ENCODE assay signal across 23 cellular contexts in the genomic region with DNA sequence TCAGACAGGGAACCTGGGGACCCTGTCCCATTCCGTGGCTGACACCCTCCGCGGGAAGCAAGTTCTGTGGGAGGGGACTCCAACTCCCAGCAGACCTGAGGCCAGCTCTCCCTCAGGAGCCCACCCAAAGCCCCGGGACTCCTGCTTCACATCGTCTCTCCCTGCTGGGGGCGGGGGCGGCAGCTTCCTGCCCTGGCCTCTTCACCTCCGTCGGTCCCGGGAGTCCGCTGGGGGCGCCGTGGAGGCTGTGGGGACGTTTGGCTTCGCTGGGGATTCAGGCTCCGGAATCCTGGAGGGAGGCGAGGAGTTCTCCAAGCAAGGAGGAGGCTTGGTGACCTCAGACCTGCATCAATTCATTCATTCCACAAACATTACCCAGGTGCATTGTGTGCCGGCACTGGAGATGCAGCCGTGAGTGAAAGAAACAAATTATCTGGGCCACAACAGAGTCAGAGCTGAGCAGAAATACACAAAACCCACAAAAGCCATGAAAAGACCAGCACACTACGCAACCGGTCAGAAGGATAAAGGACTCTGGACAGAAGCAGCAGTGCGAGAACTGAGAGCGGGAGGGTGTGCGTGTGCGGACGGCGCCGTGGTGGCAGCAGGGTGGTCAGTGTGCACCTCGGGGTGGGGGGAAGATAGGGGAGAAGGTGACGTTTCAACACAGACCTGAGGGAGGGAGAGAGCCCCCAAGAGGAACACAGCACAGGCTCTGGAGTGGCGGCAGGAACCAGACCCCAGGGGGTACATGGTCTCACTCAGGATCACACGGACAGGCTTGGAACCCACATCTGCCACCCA. TPM values are rescaled to one million over a fixed set of nuclear protein-coding genes. Genes with fewer than 3 reads are reported as not detected.
"Had no signal": no experiment of that assay in that cellular context is flagged by ENCODE, and none has a peak within 500 bp of the region (broad histone marks: within the 10 kb centered on the region; RNA-seq: fewer than 3 reads in every experiment).

No MANE protein-coding gene starts in this region.

- DNase-seq: activated CD8-positive, alpha-beta memory T cell treated with anti-CD3 and anti-CD28 coated beads, Interleukin-2, amount 50 U/mL, for 48 hours; activated CD8-positive, alpha-beta T cell treated with anti-CD3 and anti-CD28 coated beads for 36 hours; activated naive CD4-positive, alpha-beta T cell; activated naive CD8-positive, alpha-beta T cell treated with anti-CD3 and anti-CD28 coated beads, Interleukin-2, amount 50 U/mL, for 24 hours; effector CD8-positive, alpha-beta T cell; immature natural killer cell; left colon; naive thymus-derived CD8-positive, alpha-beta T cell; psoas muscle; spleen; stimulated activated CD4-positive, alpha-beta T cell treated with anti-CD3 and anti-CD28 coated beads, Interleukin-1b, Interleukin-23, amount 100 ng/mL, for 48 hours; stimulated activated naive B cell treated with anti-CD40 and anti-IgM and Interleukin-4, amounts not matched to agents 10 μg/mL and 1 μg/mL and 100 μg/mL, for 72 hours; substantia nigra; SW 1271; T-helper 9 cell had no signal

- H3K4me1 ChIP-seq: ascending aorta had no signal

- H2AFZ ChIP-seq: hepatocyte had no signal

- H3K27me3 ChIP-seq: ascending aorta, cardiac muscle cell, hepatocyte, spleen, upper lobe of left lung had no signal

- H3K27ac Mint-ChIP-seq: activated CD8-positive, alpha-beta T cell treated with anti-CD3 and anti-CD28 coated beads for 36 hours; activated naive CD8-positive, alpha-beta T cell treated with anti-CD3 and anti-CD28 coated beads, Interleukin-2, amount 50 U/mL, for 24 hours; immature natural killer cell; naive thymus-derived CD8-positive, alpha-beta T cell; stimulated activated naive B cell treated with anti-CD40 and anti-IgM and Interleukin-4, amounts not matched to agents 10 μg/mL and 1 μg/mL and 100 μg/mL, for 72 hours had no signal

- ATAC-seq: activated naive CD8-positive, alpha-beta T cell treated with anti-CD3 and anti-CD28 coated beads, Interleukin-2, amount 50 U/mL, for 24 hours; left colon; naive thymus-derived CD8-positive, alpha-beta T cell; psoas muscle; sciatic nerve; stimulated activated naive B cell treated with anti-CD40 and anti-IgM and Interleukin-4, amounts not matched to agents 10 μg/mL and 1 μg/mL and 100 μg/mL, for 72 hours had no signal

- H3K79me2 ChIP-seq: hepatocyte had no signal

- H3K27ac ChIP-seq: ascending aorta, cardiac muscle cell, coronary artery, hepatocyte, psoas muscle, spleen, upper lobe of left lung had no signal

- H3K4me1 Mint-ChIP-seq: activated naive CD8-positive, alpha-beta T cell treated with anti-CD3 and anti-CD28 coated beads, Interleukin-2, amount 50 U/mL, for 24 hours had no signal

- H3K4me3 ChIP-seq: ascending aorta, cardiac muscle cell, coronary artery, hepatocyte, lung, psoas muscle, spleen, upper lobe of left lung had no signal

- H3K9me3 Mint-ChIP-seq: activated CD8-positive, alpha-beta T cell treated with anti-CD3 and anti-CD28 coated beads for 36 hours; activated naive CD8-positive, alpha-beta T cell treated with anti-CD3 and anti-CD28 coated beads, Interleukin-2, amount 50 U/mL, for 24 hours; immature natural killer cell; naive thymus-derived CD8-positive, alpha-beta T cell; stimulated activated naive B cell treated with anti-CD40 and anti-IgM and Interleukin-4, amounts not matched to agents 10 μg/mL and 1 μg/mL and 100 μg/mL, for 72 hours had no signal

- H3K9me3 ChIP-seq: ascending aorta, psoas muscle, spleen, upper lobe of left lung had no signal

- H3K4me3 Mint-ChIP-seq: activated CD8-positive, alpha-beta T cell treated with anti-CD3 and anti-CD28 coated beads for 36 hours; activated naive CD8-positive, alpha-beta T cell treated with anti-CD3 and anti-CD28 coated beads, Interleukin-2, amount 50 U/mL, for 24 hours; immature natural killer cell; naive thymus-derived CD8-positive, alpha-beta T cell; stimulated activated naive B cell treated with anti-CD40 and anti-IgM and Interleukin-4, amounts not matched to agents 10 μg/mL and 1 μg/mL and 100 μg/mL, for 72 hours had no signal

- H3K4me2 ChIP-seq: hepatocyte had no signal

- H3K27me3 Mint-ChIP-seq: activated CD8-positive, alpha-beta T cell treated with anti-CD3 and anti-CD28 coated beads for 36 hours had no signal

RNA-seq across cellular contexts. Expression of gene EPS8L1, which starts 19.0 kb away (rescaled TPM):
- total RNA-seq: ascending aorta had no signal

RNA-seq across cellular contexts. Expression of gene TNNT1, which starts 54.3 kb away (rescaled TPM):
- total RNA-seq: activated CD8-positive, alpha-beta T cell treated with anti-CD3 and anti-CD28 coated beads for 36 hours; ascending aorta; naive thymus-derived CD8-positive, alpha-beta T cell had no signal
- polyA plus RNA-seq: immature natural killer cell; naive thymus-derived CD8-positive, alpha-beta T cell had no signal

RNA-seq across cellular contexts. Expression of gene GP6, which starts 56.6 kb away (rescaled TPM):
- total RNA-seq: ascending aorta, epithelial cell of proximal tubule had no signal
- polyA plus RNA-seq: cardiac muscle cell had no signal
